In the genomic region with DNA sequence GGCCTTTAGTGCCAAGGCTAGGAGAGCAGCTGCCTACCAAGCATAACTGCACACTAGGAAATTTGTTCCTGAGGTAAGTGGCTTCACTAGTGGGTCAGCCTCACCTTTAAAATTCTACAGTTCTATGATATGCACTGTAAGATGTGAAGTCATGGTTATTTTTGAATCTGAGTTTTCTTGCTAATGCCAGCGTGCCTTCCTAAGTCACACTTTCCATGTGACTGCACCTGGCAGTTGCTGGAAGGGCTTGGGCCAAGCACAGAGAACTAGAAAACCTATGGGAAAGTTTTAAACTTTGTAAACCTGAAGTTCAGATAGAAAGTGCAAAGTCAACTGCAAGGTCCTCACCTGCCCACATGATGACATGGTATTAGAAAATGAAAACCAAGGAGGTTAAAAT, we compare ENCODE assay signal across 5 cellular contexts. TPM values are rescaled to one million over a fixed set of nuclear protein-coding genes. Genes with fewer than 3 reads are reported as not detected.
"Had no signal": no experiment of that assay in that cellular context is flagged by ENCODE, and none has a peak within 500 bp of the region (broad histone marks: within the 10 kb centered on the region; RNA-seq: fewer than 3 reads in every experiment).

No MANE protein-coding gene starts in this region.

- ATAC-seq: GM23338 had no signal

- DNase-seq: H9, HCEC 1CT, IMR-90 had no signal

- H3K4me3 ChIP-seq: GM23338 had no signal

RNA-seq across cellular contexts. Expression of gene STEAP1B, which starts 42.5 kb away (rescaled TPM):
- total RNA-seq: HT-29 had no signal
